Comparison of ENCODE assay signal across 8 cellular contexts in genomic region chr9:70340572-70340971, GRCh38.
DNase-seq lines count a peak whose midpoint lies in the region; ATAC-seq, FAIRE-seq and TF ChIP-seq lines count a peak whose summit lies in the region.

No MANE protein-coding gene starts in this region.

- 0 to 2% (median 0%) methylated on average over 1 of the region's 1 CpG for WGBS in ovary, 3 donors

- no peak for ATAC-seq in GM18861 (IDR thresholded peaks at IDR 0.05; ENCODE audit: unreplicated experiment)

- no peaks in the 10 kb centered on the region for H3K36me3 ChIP-seq in ovary

- H3K36me3 Mint-ChIP-seq in activated T-helper 1 cell treated with anti-CD3 and anti-CD28 coated beads, Interleukin-12 subunit alpha, Interleukin-12 subunit beta, Interleukin-2, Interleukin-4 antibody, amounts not matched to agents 30 ng/mL and 10 ng/mL and 1 ng/mL, durations not matched to agents 14 hours and 24 hours and 36 hours (ENCODE audit: low read depth), result peaks cover 22% of the 10 kb centered on the region

- peak; percentile 20 for DNase-seq in NCI-H1694 (lab: John Stamatoyannopoulos, UW)
- peak; percentile 10 to 44 for DNase-seq in dermis microvascular lymphatic vessel endothelial cell (ENCODE audit: low read depth in 2 of 2)
- no peak for DNase-seq in ovary
- DNase-seq in NK-92 (lab: John Stamatoyannopoulos, UW; ENCODE audit: unreplicated experiment), result no peak
- DNase-seq in activated T-helper 1 cell treated with anti-CD3 and anti-CD28 coated beads, Interleukin-12 subunit alpha, Interleukin-12 subunit beta, Interleukin-2, Interleukin-4 antibody, amounts not matched to agents 30 ng/mL and 10 ng/mL and 1 ng/mL, durations not matched to agents 14 hours and 24 hours and 36 hours (ENCODE audit: low spot score), result no peak
- no peak for DNase-seq in occipital lobe (lab: John Stamatoyannopoulos, UW)

- no peak for TF ChIP-seq POLR2A in ovary (IDR thresholded peaks at IDR 0.05)

- no peak overlapping the region for H3K27ac ChIP-seq in ovary

- no peaks in the 10 kb centered on the region for H3K9me3 Mint-ChIP-seq in activated T-helper 1 cell treated with anti-CD3 and anti-CD28 coated beads, Interleukin-12 subunit alpha, Interleukin-12 subunit beta, Interleukin-2, Interleukin-4 antibody, amounts not matched to agents 30 ng/mL and 10 ng/mL and 1 ng/mL, durations not matched to agents 14 hours and 24 hours and 36 hours

- TF ChIP-seq EP300 in ovary (IDR thresholded peaks at IDR 0.05), result no peak

- H3K27me3 ChIP-seq in ovary, result no peaks in the 10 kb centered on the region

- no peak overlapping the region for H3K4me3 ChIP-seq in ovary

- peak; percentile 99 for FAIRE-seq in G401.6 (lab: Jason Lieb, UNC)

- no peaks in the 10 kb centered on the region for H3K27me3 Mint-ChIP-seq in activated T-helper 1 cell treated with anti-CD3 and anti-CD28 coated beads, Interleukin-12 subunit alpha, Interleukin-12 subunit beta, Interleukin-2, Interleukin-4 antibody, amounts not matched to agents 30 ng/mL and 10 ng/mL and 1 ng/mL, durations not matched to agents 14 hours and 24 hours and 36 hours (ENCODE audit: insufficient read depth)

- peaks cover 8% of the 10 kb centered on the region for H3K4me1 Mint-ChIP-seq in activated T-helper 1 cell treated with anti-CD3 and anti-CD28 coated beads, Interleukin-12 subunit alpha, Interleukin-12 subunit beta, Interleukin-2, Interleukin-4 antibody, amounts not matched to agents 30 ng/mL and 10 ng/mL and 1 ng/mL, durations not matched to agents 14 hours and 24 hours and 36 hours (ENCODE audit: low read depth)

- no peaks in the 10 kb centered on the region for H3K4me1 ChIP-seq in ovary (ENCODE audit: insufficient read depth)

- H3K4me3 Mint-ChIP-seq in activated T-helper 1 cell treated with anti-CD3 and anti-CD28 coated beads, Interleukin-12 subunit alpha, Interleukin-12 subunit beta, Interleukin-2, Interleukin-4 antibody, amounts not matched to agents 30 ng/mL and 10 ng/mL and 1 ng/mL, durations not matched to agents 14 hours and 24 hours and 36 hours, result no peak overlapping the region

- intact Hi-C loops in ovary (cut with DNase I), result loop anchor here in 2 of 4 donors (10.0 kb wide), 2 partner anchors 144 to 264 kb away; no protein-coding TSS in a partner anchor
- intact Hi-C loops in activated T-helper 1 cell treated with anti-CD3 and anti-CD28 coated beads, Interleukin-12 subunit alpha, Interleukin-12 subunit beta, Interleukin-2, Interleukin-4 antibody, amounts not matched to agents 30 ng/mL and 10 ng/mL and 1 ng/mL, durations not matched to agents 14 hours and 24 hours and 36 hours (cut with micrococcal nuclease), result loop anchor here (1.0 kb wide), 2 partner anchors 71 to 262 kb away; no protein-coding TSS in a partner anchor

- H3K9me3 ChIP-seq in ovary, result no peaks in the 10 kb centered on the region

- H3K27ac Mint-ChIP-seq in activated T-helper 1 cell treated with anti-CD3 and anti-CD28 coated beads, Interleukin-12 subunit alpha, Interleukin-12 subunit beta, Interleukin-2, Interleukin-4 antibody, amounts not matched to agents 30 ng/mL and 10 ng/mL and 1 ng/mL, durations not matched to agents 14 hours and 24 hours and 36 hours, result no peak overlapping the region

- TF ChIP-seq CTCF in ovary (IDR thresholded peaks at IDR 0.05), result peak in 2 of 3 donors; percentile 22 to 37

Comparison
In these comparisons a context has a peak if more than half of its experiments do, and no peak if none do; other contexts are left out.
1. DNase-seq: peak in NCI-H1694 (single experiment) and dermis microvascular lymphatic vessel endothelial cell (2 of 2); none in ovary (0 of 5), NK-92 (single experiment), activated T-helper 1 cell treated with anti-CD3 and anti-CD28 coated beads, Interleukin-12 subunit alpha, Interleukin-12 subunit beta, Interleukin-2, Interleukin-4 antibody, amounts not matched to agents 30 ng/mL and 10 ng/mL and 1 ng/mL, durations not matched to agents 14 hours and 24 hours and 36 hours (single experiment) and occipital lobe (single experiment).